In genomic region chr12:50922820-50923219, GRCh38 we compare ENCODE assay signal across 9 cellular contexts. TPM values are rescaled to one million over a fixed set of nuclear protein-coding genes. Genes with fewer than 3 reads are reported as not detected.
DNase-seq lines count a peak whose midpoint lies in the region; ATAC-seq, FAIRE-seq and TF ChIP-seq lines count a peak whose summit lies in the region.
"Had no signal": no experiment of that assay in that cellular context is flagged by ENCODE, and none has a peak within 500 bp of the region (broad histone marks: within the 10 kb centered on the region; RNA-seq: fewer than 3 reads in every experiment).

No MANE protein-coding gene starts in this region.

- H3K4me3 ChIP-seq in HUES48 (ENCODE audit: low read depth, low read length) (no peak overlapping the region), lower lobe of right lung (peak overlapping the region; percentile 84), stomach (no peak overlapping the region)

- H3K9me3 ChIP-seq in HUES48 (ENCODE audit: control insufficient read depth, insufficient read depth, low read length), result peaks cover 3% of the 10 kb centered on the region; the same call in 1 of the 2 replicates
- no peaks in the 10 kb centered on the region for H3K9me3 ChIP-seq in lower lobe of right lung
- H3K9me3 ChIP-seq in stomach, result peaks cover 0 to 1% (median 0%) of the 10 kb centered on the region in 4 donors

- H3K9ac ChIP-seq in HUES48 (ENCODE audit: low read depth, low read length), result no peak overlapping the region

- H3K27me3 ChIP-seq in HUES48 (ENCODE audit: control insufficient read depth, insufficient read depth, low read length) (no peaks in the 10 kb centered on the region), lower lobe of right lung (ENCODE audit: low read depth) (no peaks in the 10 kb centered on the region), stomach (no peaks in the 10 kb centered on the region)

- DNase-seq in cerebellar cortex (ENCODE audit: low spot score) (peak; percentile 48), lower lobe of right lung (no peak), stomach (no peak), D721Med (ENCODE audit: insufficient read length, low spot score) (no peak), GM10248 (ENCODE audit: extremely low spot score) (no peak), KG1 (lab: John Stamatoyannopoulos, UW) (no peak)
- DNase-seq in stimulated activated CD4-positive, alpha-beta T cell treated with anti-CD3 and anti-CD28 coated beads, Interleukin-15, amount 100 ng/mL, for 24 hours, result no peak
- DNase-seq: NCI-H524 had no signal

- intact Hi-C loops in lower lobe of right lung (cut with DNase I), result no loop called here
- intact Hi-C loops in stomach (cut with DNase I; ENCODE audit: low total_unique reads), result no loop called here

- no peak for TF ChIP-seq CTCF in lower lobe of right lung (IDR thresholded peaks at IDR 0.05)
- no peak for TF ChIP-seq CTCF in stomach (IDR thresholded peaks at IDR 0.05)
- TF ChIP-seq CTCF in D721Med (IDR thresholded peaks at IDR 0.05; ENCODE audit: insufficient read depth, missing control alignments), result no peak
- no peak for TF ChIP-seq CTCF in GM10248 (IDR thresholded peaks at IDR 0.05; ENCODE audit: control extremely low read depth, extremely low read depth, low read depth, missing control alignments)

- no peak for FAIRE-seq in D721Med (lab: Jason Lieb, UNC)

- no peak for TF ChIP-seq POLR2A in stomach (IDR thresholded peaks at IDR 0.05)

- H3K36me3 ChIP-seq in HUES48 (ENCODE audit: control insufficient read depth, insufficient read depth, low read length) (no peaks in the 10 kb centered on the region), lower lobe of right lung (no peaks in the 10 kb centered on the region), stomach (no peaks in the 10 kb centered on the region)

- POLR2A ChIA-PET in GM10248 (lab: Yijun Ruan, JAX), result no interaction called here

- peaks cover 42% of the 10 kb centered on the region for H3K4me1 ChIP-seq in HUES48 (ENCODE audit: control insufficient read depth, insufficient read depth, low read length)
- H3K4me1 ChIP-seq in lower lobe of right lung, result peaks cover 26% of the 10 kb centered on the region
- peaks cover 17 to 36% (median 30%) of the 10 kb centered on the region in 4 donors for H3K4me1 ChIP-seq in stomach

- CTCF ChIA-PET in GM10248 (lab: Yijun Ruan, JAX), result interaction anchor here (1.3 kb wide), 2 partner anchors 38 to 63 kb away, joined by 3 to 4 read pairs; no protein-coding TSS in a partner anchor

- TF ChIP-seq EP300 in stomach (IDR thresholded peaks at IDR 0.05), result no peak

- 43 to 57% (median 50%) methylated on average over 3 of the region's 3 CpGs for WGBS in stomach, 5 donors

- ATAC-seq in lower lobe of right lung, result no peak

- peak overlapping the region; percentile 14 for H3K27ac ChIP-seq in HUES48 (ENCODE audit: low read depth, low read length)
- peak overlapping the region; percentile 83 for H3K27ac ChIP-seq in lower lobe of right lung
- peak overlapping the region; percentile 36 to 92 (median 86) for H3K27ac ChIP-seq in stomach

RNA-seq across cellular contexts. Expression of gene HIGD1C, which starts 29.5 kb away (rescaled TPM):
- total RNA-seq in lower lobe of right lung (not detected), stomach (not detected)
- polyA plus RNA-seq in stomach, result not detected

Comparison
In these comparisons a context has a peak if more than half of its experiments do, and no peak if none do; other contexts are left out.
1. H3K27ac ChIP-seq: peak in every context shown above with its lines; median percentile 86 in stomach; 83 in lower lobe of right lung; 14 in HUES48.